In the genomic region with DNA sequence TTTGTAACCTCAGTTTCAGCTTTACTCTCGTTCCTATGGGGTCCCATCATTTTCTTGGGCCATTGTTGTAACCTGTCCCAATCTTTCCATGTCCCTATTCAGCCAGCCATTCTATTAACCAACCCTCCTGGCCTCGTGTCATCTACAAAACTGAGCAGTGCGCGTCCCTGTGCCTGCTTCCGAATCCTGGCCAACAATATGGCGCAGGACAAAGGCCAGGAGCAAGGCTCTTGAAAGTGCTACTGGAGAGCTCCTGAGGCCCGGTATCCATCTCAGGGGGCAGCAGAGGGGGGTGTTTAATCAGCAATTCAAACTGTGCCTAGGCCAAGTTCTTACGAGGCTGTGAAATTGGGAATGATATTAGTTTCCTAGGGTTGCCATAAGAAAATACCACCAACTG, we compare ENCODE assay signal across 29 cellular contexts. TPM values are rescaled to one million over a fixed set of nuclear protein-coding genes. Genes with fewer than 3 reads are reported as not detected.
"Had no signal": no experiment of that assay in that cellular context is flagged by ENCODE, and none has a peak within 500 bp of the region (broad histone marks: within the 10 kb centered on the region; RNA-seq: fewer than 3 reads in every experiment).

No MANE protein-coding gene starts in this region.

- H3K27me3 Mint-ChIP-seq: activated CD4-positive, alpha-beta T cell treated with anti-CD3 and anti-CD28 coated beads, Interleukin-2, amount 10 ng/mL, durations not matched to agents 7 days and 5 days; activated CD8-positive, alpha-beta T cell treated with anti-CD3 and anti-CD28 coated beads for 36 hours; activated naive CD8-positive, alpha-beta T cell treated with anti-CD3 and anti-CD28 coated beads, Interleukin-2, amount 10 ng/mL, durations not matched to agents 7 days and 5 days; effector memory CD8-positive, alpha-beta T cell had no signal

- ATAC-seq: activated CD8-positive, alpha-beta T cell treated with anti-CD3 and anti-CD28 coated beads for 36 hours; activated naive CD4-positive, alpha-beta T cell treated with anti-CD3 and anti-CD28 coated beads, Interleukin-2, amount 50 U/mL, for 72 hours; activated T-cell treated with anti-CD3 and anti-CD28 coated beads, Interleukin-2, amount 50 U/mL, for 72 hours; effector memory CD8-positive, alpha-beta T cell; foreskin keratinocyte; gastrocnemius medialis; heart left ventricle had no signal

- H3K27ac Mint-ChIP-seq: activated CD4-positive, alpha-beta T cell treated with anti-CD3 and anti-CD28 coated beads, Interleukin-2, amount 10 ng/mL, durations not matched to agents 7 days and 5 days; activated CD8-positive, alpha-beta T cell treated with anti-CD3 and anti-CD28 coated beads for 36 hours; activated naive CD4-positive, alpha-beta T cell treated with anti-CD3 and anti-CD28 coated beads, Interleukin-2, amount 10 ng/mL, durations not matched to agents 7 days and 5 days; activated naive CD8-positive, alpha-beta T cell treated with anti-CD3 and anti-CD28 coated beads, Interleukin-2, amount 10 ng/mL, durations not matched to agents 7 days and 5 days; activated T-cell treated with anti-CD3 and anti-CD28 coated beads, Interleukin-2, amount 50 U/mL, for 24 hours; activated T-cell treated with anti-CD3 and anti-CD28 coated beads, Interleukin-2, amount 50 U/mL, for 72 hours; brain; dendritic cell treated with granulocyte-macrophage colony-stimulating factor and Interleukin-4, amounts not matched to agents 40 ng/mL and 50 ng/mL, for 4 days; effector memory CD8-positive, alpha-beta T cell had no signal

- H3K4me1 Mint-ChIP-seq: activated CD4-positive, alpha-beta T cell treated with anti-CD3 and anti-CD28 coated beads, Interleukin-2, amount 10 ng/mL, durations not matched to agents 7 days and 5 days; activated naive CD4-positive, alpha-beta T cell treated with anti-CD3 and anti-CD28 coated beads, Interleukin-2, amount 10 ng/mL, durations not matched to agents 7 days and 5 days; activated naive CD8-positive, alpha-beta T cell treated with anti-CD3 and anti-CD28 coated beads, Interleukin-2, amount 10 ng/mL, durations not matched to agents 7 days and 5 days; brain had no signal

- DNase-seq: activated CD4-positive, alpha-beta T cell treated with anti-CD3 and anti-CD28 coated beads for 1 hour; activated CD4-positive, alpha-beta T cell treated with anti-CD3 and anti-CD28 coated beads for 4 hours; activated CD4-positive, alpha-beta T cell treated with anti-CD3 and anti-CD28 coated beads, Interleukin-2, amount 10 ng/mL, durations not matched to agents 7 days and 5 days; activated CD4-positive, alpha-beta T cell treated with anti-CD3 and anti-CD28 coated beads, Interleukin-2, amount 50 U/mL, for 48 hours; activated CD8-positive, alpha-beta memory T cell treated with anti-CD3 and anti-CD28 coated beads, Interleukin-2, amount 50 U/mL, for 48 hours; activated CD8-positive, alpha-beta T cell treated with anti-CD3 and anti-CD28 coated beads for 36 hours; activated gamma-delta T cell; activated naive CD4-positive, alpha-beta T cell; activated naive CD4-positive, alpha-beta T cell treated with anti-CD3 and anti-CD28 coated beads, Interleukin-2, amount 10 ng/mL, durations not matched to agents 7 days and 5 days; activated naive CD8-positive, alpha-beta T cell treated with anti-CD3 and anti-CD28 coated beads, Interleukin-2, amount 10 ng/mL, durations not matched to agents 7 days and 5 days; activated T-cell treated with anti-CD3 and anti-CD28 coated beads for 4 hours; activated T-cell treated with anti-CD3 and anti-CD28 coated beads, Interleukin-2, amount 50 U/mL, for 24 hours; activated T-cell treated with anti-CD3 and anti-CD28 coated beads, Interleukin-2, amount 50 U/mL, for 72 hours; central memory CD4-positive, alpha-beta T cell; cerebellar nuclear complex; colonic mucosa; dorsolateral prefrontal cortex; effector CD4-positive, alpha-beta T cell; effector memory CD8-positive, alpha-beta T cell; erythroblast; foreskin keratinocyte; gastrocnemius medialis; glutamatergic neuron; heart left ventricle; T-helper 2 cell had no signal

- H3K4me3 Mint-ChIP-seq: activated CD4-positive, alpha-beta T cell treated with anti-CD3 and anti-CD28 coated beads, Interleukin-2, amount 10 ng/mL, durations not matched to agents 7 days and 5 days; activated CD8-positive, alpha-beta T cell treated with anti-CD3 and anti-CD28 coated beads for 36 hours; activated naive CD4-positive, alpha-beta T cell treated with anti-CD3 and anti-CD28 coated beads, Interleukin-2, amount 10 ng/mL, durations not matched to agents 7 days and 5 days; activated naive CD8-positive, alpha-beta T cell treated with anti-CD3 and anti-CD28 coated beads, Interleukin-2, amount 10 ng/mL, durations not matched to agents 7 days and 5 days; activated T-cell treated with anti-CD3 and anti-CD28 coated beads, Interleukin-2, amount 50 U/mL, for 24 hours; activated T-cell treated with anti-CD3 and anti-CD28 coated beads, Interleukin-2, amount 50 U/mL, for 72 hours; brain; dendritic cell treated with granulocyte-macrophage colony-stimulating factor and Interleukin-4, amounts not matched to agents 40 ng/mL and 50 ng/mL, for 4 days; effector memory CD8-positive, alpha-beta T cell had no signal

- H3K9me3 Mint-ChIP-seq: activated CD4-positive, alpha-beta T cell treated with anti-CD3 and anti-CD28 coated beads, Interleukin-2, amount 10 ng/mL, durations not matched to agents 7 days and 5 days; activated CD8-positive, alpha-beta T cell treated with anti-CD3 and anti-CD28 coated beads for 36 hours; activated naive CD4-positive, alpha-beta T cell treated with anti-CD3 and anti-CD28 coated beads, Interleukin-2, amount 10 ng/mL, durations not matched to agents 7 days and 5 days; activated naive CD4-positive, alpha-beta T cell treated with anti-CD3 and anti-CD28 coated beads, Interleukin-2, amount 50 U/mL, for 72 hours; activated naive CD8-positive, alpha-beta T cell treated with anti-CD3 and anti-CD28 coated beads, Interleukin-2, amount 10 ng/mL, durations not matched to agents 7 days and 5 days; activated T-cell treated with anti-CD3 and anti-CD28 coated beads, Interleukin-2, amount 50 U/mL, for 24 hours; activated T-cell treated with anti-CD3 and anti-CD28 coated beads, Interleukin-2, amount 50 U/mL, for 72 hours; brain; dendritic cell treated with granulocyte-macrophage colony-stimulating factor and Interleukin-4, amounts not matched to agents 40 ng/mL and 50 ng/mL, for 4 days; effector memory CD8-positive, alpha-beta T cell had no signal

- H3K36me3 Mint-ChIP-seq: activated naive CD4-positive, alpha-beta T cell treated with anti-CD3 and anti-CD28 coated beads, Interleukin-2, amount 10 ng/mL, durations not matched to agents 7 days and 5 days; activated naive CD4-positive, alpha-beta T cell treated with anti-CD3 and anti-CD28 coated beads, Interleukin-2, amount 50 U/mL, for 72 hours; activated naive CD8-positive, alpha-beta T cell treated with anti-CD3 and anti-CD28 coated beads, Interleukin-2, amount 10 ng/mL, durations not matched to agents 7 days and 5 days; brain had no signal

RNA-seq across cellular contexts. Expression of gene APLN, which starts 41.2 kb away (rescaled TPM):
- total RNA-seq: gastrocnemius medialis had no signal

RNA-seq across cellular contexts. Expression of gene XPNPEP2, which starts 42.8 kb away (rescaled TPM):
- total RNA-seq: cardiac muscle cell, foreskin keratinocyte had no signal
- polyA plus RNA-seq: cardiac muscle cell, foreskin keratinocyte had no signal
